ENCODE assay signal across 1 cellular context in the genomic region with DNA sequence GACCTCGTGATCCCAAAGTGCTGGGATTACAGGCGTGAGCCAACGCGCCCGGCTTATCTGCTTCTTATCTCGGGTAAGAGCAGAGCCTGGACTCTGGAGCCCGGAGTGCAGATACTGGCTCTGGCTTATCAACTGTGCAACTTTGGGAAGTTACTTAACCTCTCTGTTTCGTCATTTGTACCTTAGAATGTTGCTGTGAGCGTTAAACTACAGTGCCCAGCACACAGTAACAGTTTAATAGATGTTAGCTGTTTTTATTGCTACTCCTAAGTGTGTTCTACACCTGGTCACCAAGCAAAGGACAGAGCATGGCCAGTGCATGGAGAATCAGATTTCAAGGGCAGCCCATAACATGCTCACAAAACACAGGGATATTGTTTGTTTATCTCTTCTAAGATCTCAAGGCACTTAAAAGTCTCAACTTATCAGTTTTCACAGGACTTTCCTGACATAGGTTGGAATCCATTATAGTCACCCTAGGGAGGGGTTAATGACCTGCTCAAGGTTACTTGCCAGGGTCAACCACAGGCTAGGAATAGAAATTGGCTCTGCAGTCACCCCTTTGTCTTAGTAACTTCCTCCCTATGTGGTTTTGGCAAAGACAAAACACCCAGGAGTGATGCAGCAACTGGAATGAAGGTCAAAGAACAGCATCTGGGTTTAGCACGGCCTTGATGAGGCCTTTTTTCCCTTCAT.
A peak's percentile ranks its signal among the peaks of the same experiment; 100 is the strongest.
TF ChIP-seq lines count a peak whose summit lies in the region.

No MANE protein-coding gene starts in this region.

TF ChIP-seq in HepG2, 621 proteins besides CTCF, POLR2A, EP300 and RAD21 (continued from another document and continues in another):
- TF ChIP-seq, protein P1, sequence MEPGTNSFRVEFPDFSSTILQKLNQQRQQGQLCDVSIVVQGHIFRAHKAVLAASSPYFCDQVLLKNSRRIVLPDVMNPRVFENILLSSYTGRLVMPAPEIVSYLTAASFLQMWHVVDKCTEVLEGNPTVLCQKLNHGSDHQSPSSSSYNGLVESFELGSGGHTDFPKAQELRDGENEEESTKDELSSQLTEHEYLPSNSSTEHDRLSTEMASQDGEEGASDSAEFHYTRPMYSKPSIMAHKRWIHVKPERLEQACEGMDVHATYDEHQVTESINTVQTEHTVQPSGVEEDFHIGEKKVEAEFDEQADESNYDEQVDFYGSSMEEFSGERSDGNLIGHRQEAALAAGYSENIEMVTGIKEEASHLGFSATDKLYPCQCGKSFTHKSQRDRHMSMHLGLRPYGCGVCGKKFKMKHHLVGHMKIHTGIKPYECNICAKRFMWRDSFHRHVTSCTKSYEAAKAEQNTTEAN (CRISPR knock-in tag; conservative IDR thresholded peaks at IDR 0.05): peak; percentile 61; the same call in 1 of the 2 replicates
- TF ChIP-seq ZNF724P (CRISPR knock-in tag; IDR thresholded peaks at IDR 0.05; ENCODE audit: borderline replicate concordance) (no peak), REST (IDR thresholded peaks at IDR 0.05; ENCODE audit: borderline replicate concordance in 1 of 2, low read depth in 1 of 2, low read length in 2 of 2) (0 out of 4 replicates have a peak, but pooled peaks of 1 of the 2 experiments have one; percentile 22), ATF5 (CRISPR knock-in tag; IDR thresholded peaks at IDR 0.05; ENCODE audit: low read depth) (no peak), NR2C2 (CRISPR knock-in tag; IDR thresholded peaks at IDR 0.05; ENCODE audit: borderline replicate concordance) (peak; percentile 58; the same call in 1 of the 2 replicates), PPARG (CRISPR knock-in tag; conservative IDR thresholded peaks at IDR 0.05) (peak; percentile 61; the same call in 1 of the 2 replicates), SP4 (CRISPR knock-in tag; IDR thresholded peaks at IDR 0.05) (peak; percentile 15; the same call in 1 of the 2 replicates), GABPA (IDR thresholded peaks at IDR 0.05; ENCODE audit: low read depth, low read length) (no peak), GABPA (CRISPR knock-in tag; IDR thresholded peaks at IDR 0.05; ENCODE audit: low read depth) (peak; percentile 29; the same call in 1 of the 2 replicates), KDM4B (CRISPR knock-in tag; IDR thresholded peaks at IDR 0.05) (no peak), NCOA2 (CRISPR knock-in tag; IDR thresholded peaks at IDR 0.05) (peak; percentile 81), ZNF12 (CRISPR knock-in tag; IDR thresholded peaks at IDR 0.05) (no peak), ARID5B (CRISPR knock-in tag; IDR thresholded peaks at IDR 0.05) (peak; percentile 77), ZNF570 (CRISPR knock-in tag; IDR thresholded peaks at IDR 0.05; ENCODE audit: borderline replicate concordance) (no peak), FOXA1 (IDR thresholded peaks at IDR 0.05) (no peak), FOXA1 (CRISPR knock-in tag; IDR thresholded peaks at IDR 0.05) (0 out of 2 replicates have a peak, but pooled peaks have one; percentile 29), ZNF557 (CRISPR knock-in tag; IDR thresholded peaks at IDR 0.05) (no peak), ZNF768 (CRISPR knock-in tag; IDR thresholded peaks at IDR 0.05) (peak; percentile 98), FOXK1 (CRISPR knock-in tag; IDR thresholded peaks at IDR 0.05; ENCODE audit: borderline replicate concordance, low read depth) (no peak), CBX1 (IDR thresholded peaks at IDR 0.05; ENCODE audit: low read depth) (peak; percentile 83), SOX13 (IDR thresholded peaks at IDR 0.05) (no peak), SOX13 (CRISPR knock-in tag; conservative IDR thresholded peaks at IDR 0.05 in 1 of 2, IDR thresholded peaks at IDR 0.05 in 1 of 2) (peak in 1 of 2 experiments; percentile 93; a peak in 2 of 4 replicates), CEBPB (IDR thresholded peaks at IDR 0.05; ENCODE audit: borderline replicate concordance, low read depth, low read length) (0 out of 2 replicates have a peak, but pooled peaks have one; percentile 27), CHD4 (IDR thresholded peaks at IDR 0.05; ENCODE audit: borderline replicate concordance, low read length) (peak; percentile 73; the same call in 1 of the 2 replicates), PRDM15 (CRISPR knock-in tag; IDR thresholded peaks at IDR 0.05) (peak; percentile 98), CC2D1A (CRISPR knock-in tag; IDR thresholded peaks at IDR 0.05) (no peak), ZSCAN22 (CRISPR knock-in tag; IDR thresholded peaks at IDR 0.05) (no peak), KDM6A (CRISPR knock-in tag; IDR thresholded peaks at IDR 0.05; ENCODE audit: low read depth) (peak; percentile 29; the same call in 1 of the 2 replicates), DNMT1 (CRISPR knock-in tag; IDR thresholded peaks at IDR 0.05) (no peak), NFKBIZ (CRISPR knock-in tag; IDR thresholded peaks at IDR 0.05) (no peak), ZNF597 (CRISPR knock-in tag; IDR thresholded peaks at IDR 0.05) (no peak), ZNF776 (CRISPR knock-in tag; IDR thresholded peaks at IDR 0.05) (no peak)
- TF ChIP-seq, protein P2, sequence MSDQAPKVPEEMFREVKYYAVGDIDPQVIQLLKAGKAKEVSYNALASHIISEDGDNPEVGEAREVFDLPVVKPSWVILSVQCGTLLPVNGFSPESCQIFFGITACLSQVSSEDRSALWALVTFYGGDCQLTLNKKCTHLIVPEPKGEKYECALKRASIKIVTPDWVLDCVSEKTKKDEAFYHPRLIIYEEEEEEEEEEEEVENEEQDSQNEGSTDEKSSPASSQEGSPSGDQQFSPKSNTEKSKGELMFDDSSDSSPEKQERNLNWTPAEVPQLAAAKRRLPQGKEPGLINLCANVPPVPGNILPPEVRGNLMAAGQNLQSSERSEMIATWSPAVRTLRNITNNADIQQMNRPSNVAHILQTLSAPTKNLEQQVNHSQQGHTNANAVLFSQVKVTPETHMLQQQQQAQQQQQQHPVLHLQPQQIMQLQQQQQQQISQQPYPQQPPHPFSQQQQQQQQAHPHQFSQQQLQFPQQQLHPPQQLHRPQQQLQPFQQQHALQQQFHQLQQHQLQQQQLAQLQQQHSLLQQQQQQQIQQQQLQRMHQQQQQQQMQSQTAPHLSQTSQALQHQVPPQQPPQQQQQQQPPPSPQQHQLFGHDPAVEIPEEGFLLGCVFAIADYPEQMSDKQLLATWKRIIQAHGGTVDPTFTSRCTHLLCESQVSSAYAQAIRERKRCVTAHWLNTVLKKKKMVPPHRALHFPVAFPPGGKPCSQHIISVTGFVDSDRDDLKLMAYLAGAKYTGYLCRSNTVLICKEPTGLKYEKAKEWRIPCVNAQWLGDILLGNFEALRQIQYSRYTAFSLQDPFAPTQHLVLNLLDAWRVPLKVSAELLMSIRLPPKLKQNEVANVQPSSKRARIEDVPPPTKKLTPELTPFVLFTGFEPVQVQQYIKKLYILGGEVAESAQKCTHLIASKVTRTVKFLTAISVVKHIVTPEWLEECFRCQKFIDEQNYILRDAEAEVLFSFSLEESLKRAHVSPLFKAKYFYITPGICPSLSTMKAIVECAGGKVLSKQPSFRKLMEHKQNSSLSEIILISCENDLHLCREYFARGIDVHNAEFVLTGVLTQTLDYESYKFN (CRISPR knock-in tag; conservative IDR thresholded peaks at IDR 0.05): peak; percentile 30; the same call in 1 of the 2 replicates
